Comparison of ENCODE assay signal across 7 cellular contexts in the genomic region with DNA sequence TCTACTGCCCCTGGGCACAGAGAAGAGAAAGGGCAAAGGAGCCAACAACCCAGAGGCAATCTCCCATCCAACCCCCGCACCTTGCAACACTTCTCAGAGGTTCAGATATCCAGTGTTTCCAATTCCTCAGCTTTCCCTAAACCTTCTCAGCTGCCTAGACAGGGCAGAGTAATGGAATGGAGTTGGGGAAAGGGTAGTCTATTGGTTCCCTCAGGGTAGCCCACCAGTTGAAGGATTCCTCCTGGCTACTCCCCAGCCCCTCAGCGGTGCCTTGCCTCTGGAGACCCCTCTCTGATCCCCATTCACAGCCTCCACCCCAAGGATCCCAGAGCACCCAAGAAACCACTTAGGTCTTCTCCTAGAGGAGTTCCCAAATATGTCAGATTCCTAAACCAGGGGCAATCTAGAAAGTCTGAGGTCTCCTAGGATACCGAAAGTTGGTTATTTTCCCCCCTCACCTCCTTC. TPM values are rescaled to one million over a fixed set of nuclear protein-coding genes. Genes with fewer than 3 reads are reported as not detected.
A peak's percentile ranks its signal among the peaks of the same experiment; 100 is the strongest.
DNase-seq lines count a peak whose midpoint lies in the region; ATAC-seq and TF ChIP-seq lines count a peak whose summit lies in the region.
"Had no signal": no experiment of that assay in that cellular context is flagged by ENCODE, and none has a peak within 500 bp of the region (broad histone marks: within the 10 kb centered on the region; RNA-seq: fewer than 3 reads in every experiment).

No MANE protein-coding gene starts in this region.

- no peak overlapping the region for H3K9ac ChIP-seq in subcutaneous abdominal adipose tissue (ENCODE audit: low read length in 5 of 5)

- no TSS peak for BruUV-seq in OCI-LY7 (replicated peaks; lab: Mats Ljungman, UMichigan)

- H3K27me3 ChIP-seq in iPS DF 6.9 (ENCODE audit: control insufficient read depth, insufficient read depth, low read length) (no peaks in the 10 kb centered on the region), subcutaneous abdominal adipose tissue (ENCODE audit: control insufficient read depth in 5 of 5, insufficient read depth in 4 of 5, low read length in 5 of 5) (peaks cover 9 to 24% (median 17%) of the 10 kb centered on the region in 5 donors), HAP-1 (ENCODE audit: low read depth) (peaks cover 46% of the 10 kb centered on the region)

- no peaks in the 10 kb centered on the region for H3K79me2 ChIP-seq in OCI-LY7 (ENCODE audit: insufficient read depth, low read depth, low read length)

- H3K4me3 ChIP-seq in OCI-LY7 (ENCODE audit: low read depth, low read length, poor library complexity, severe bottlenecking), result no peak overlapping the region
- H3K4me3 ChIP-seq in iPS DF 6.9 (ENCODE audit: low read length), result peak overlapping the region; percentile 23; the same call in 1 of the 2 replicates
- peak overlapping the region in 3 of 5 donors; percentile 17 to 42 (median 23) for H3K4me3 ChIP-seq in subcutaneous abdominal adipose tissue (ENCODE audit: low read depth in 1 of 5, low read length in 5 of 5)
- H3K4me3 ChIP-seq in HAP-1, result no peak overlapping the region

- H3K36me3 ChIP-seq in OCI-LY7 (ENCODE audit: insufficient read depth, low read length) (no peaks in the 10 kb centered on the region), iPS DF 6.9 (ENCODE audit: control insufficient read depth, insufficient read depth, low read length) (no peaks in the 10 kb centered on the region), subcutaneous abdominal adipose tissue (ENCODE audit: control insufficient read depth in 5 of 5, insufficient read depth in 5 of 5, low read length in 5 of 5) (no peaks in the 10 kb centered on the region), HAP-1 (replicated peaks) (no peaks in the 10 kb centered on the region)

- CTCF ChIA-PET in OCI-LY7 (lab: Charles Lee; ENCODE audit: unreplicated experiment), result no interaction called here

- peaks cover 11% of the 10 kb centered on the region for H3K4me1 ChIP-seq in OCI-LY7 (ENCODE audit: insufficient read depth, low read length, poor library complexity, severe bottlenecking)
- peaks cover 9% of the 10 kb centered on the region for H3K4me1 ChIP-seq in iPS DF 6.9 (ENCODE audit: control insufficient read depth, insufficient read depth, low read length)
- peaks cover 0 to 23% (median 15%) of the 10 kb centered on the region in 5 donors for H3K4me1 ChIP-seq in subcutaneous abdominal adipose tissue (ENCODE audit: control insufficient read depth in 5 of 5, insufficient read depth in 5 of 5, low read length in 5 of 5)
- H3K4me1 ChIP-seq in HAP-1, result peaks cover 4% of the 10 kb centered on the region; the same call in 1 of the 2 replicates

- H2AFZ ChIP-seq in OCI-LY7 (ENCODE audit: low read length), result no peak overlapping the region

- H3K9me2 ChIP-seq in OCI-LY7 (ENCODE audit: insufficient read depth, low read length), result no peaks in the 10 kb centered on the region

- no peak for DNase-seq in OCI-LY7 (ENCODE audit: low spot score)
- DNase-seq in iPS DF 6.9 (ENCODE audit: low read depth, low spot score), result no peak
- no peak for DNase-seq in NCI-H748 (lab: John Stamatoyannopoulos, UW; ENCODE audit: unreplicated experiment)
- no peak for DNase-seq in HAP-1 (ENCODE audit: low spot score in 2 of 2)
- DNase-seq: activated CD4-positive, CD25-positive, alpha-beta regulatory T cell had no signal

- no peak for ATAC-seq in GM21528 (IDR thresholded peaks at IDR 0.05; ENCODE audit: low FRiP score, unreplicated experiment)

- intact Hi-C loops in OCI-LY7 (cut with micrococcal nuclease; ENCODE audit: unreplicated experiment), result no loop called here

- H3K27ac ChIP-seq in OCI-LY7 (ENCODE audit: low read depth, low read length, poor library complexity, severe bottlenecking), result no peak overlapping the region
- no peak overlapping the region for H3K27ac ChIP-seq in iPS DF 6.9 (ENCODE audit: low read length)
- H3K27ac ChIP-seq in subcutaneous abdominal adipose tissue (ENCODE audit: low read depth, low read length), result no peak overlapping the region

- TF ChIP-seq CTCF in OCI-LY7 (conservative IDR thresholded peaks at IDR 0.05; ENCODE audit: low read length), result no peak

- peak overlapping the region; percentile 33 for H3K4me2 ChIP-seq in OCI-LY7 (ENCODE audit: low read length)

- no CpG with 5 or more reads among the region's 3 CpGs for WGBS in iPS DF 6.9 (ENCODE audit: insufficient coverage, insufficient read length)

- in situ Hi-C loops in HAP-1 (cut with MboI; ENCODE audit: low sequenced_read_pairs), result no loop called here

- H4K20me1 ChIP-seq in OCI-LY7 (ENCODE audit: insufficient read depth, low read length), result no peaks in the 10 kb centered on the region

- H3K9me3 ChIP-seq in OCI-LY7 (ENCODE audit: low read length), result no peaks in the 10 kb centered on the region
- no peaks in the 10 kb centered on the region for H3K9me3 ChIP-seq in iPS DF 6.9 (ENCODE audit: control insufficient read depth, insufficient read depth, low read length)
- H3K9me3 ChIP-seq in subcutaneous abdominal adipose tissue (ENCODE audit: control insufficient read depth in 5 of 5, low read length in 5 of 5), result no peaks in the 10 kb centered on the region
- no peaks in the 10 kb centered on the region for H3K9me3 ChIP-seq in HAP-1

- POLR2A ChIA-PET in OCI-LY7 (lab: Charles Lee), result interaction anchor here (0.5 kb wide), 1 partner anchor 26 kb away, joined by 6 read pairs; no protein-coding TSS in a partner anchor

RNA-seq across cellular contexts. Expression of gene NFE2, which starts 0.5 kb away (rescaled TPM):
- total RNA-seq in OCI-LY7 (2014; rRNA removed; shearing (Covaris generic)), result not detected in 2 replicates
- not detected in 2 replicates for total RNA-seq in OCI-LY7 (2022)

RNA-seq across cellular contexts. Expression of gene HNRNPA1, which starts 19.8 kb away (rescaled TPM):
- total RNA-seq in OCI-LY7 (2014; rRNA removed; shearing (Covaris generic)), result 713 and 899 TPM in 2 replicates
- 2,128 and 2,331 TPM in 2 replicates for total RNA-seq in OCI-LY7 (2022)

RNA-seq across cellular contexts. Expression of gene CBX5, which starts 20.4 kb away (rescaled TPM):
- total RNA-seq in OCI-LY7 (2014; rRNA removed; shearing (Covaris generic)), result 97.8 and 115 TPM in 2 replicates
- 299 and 321 TPM in 2 replicates for total RNA-seq in OCI-LY7 (2022)

RNA-seq across cellular contexts. Expression of gene COPZ1, which starts 24.6 kb away (rescaled TPM):
- total RNA-seq in OCI-LY7 (2014; rRNA removed; shearing (Covaris generic)), result 77.5 and 86.0 TPM in 2 replicates
- 114 and 121 TPM in 2 replicates for total RNA-seq in OCI-LY7 (2022)

Comparison
In these comparisons a context has a peak if more than half of its experiments do, and no peak if none do; other contexts are left out.
1. H3K4me3 ChIP-seq: peak in iPS DF 6.9 (single experiment) and subcutaneous abdominal adipose tissue (3 of 5); none in OCI-LY7 (single experiment) and HAP-1 (single experiment).